ENCODE assay signal across 1 cellular context in the genomic region with DNA sequence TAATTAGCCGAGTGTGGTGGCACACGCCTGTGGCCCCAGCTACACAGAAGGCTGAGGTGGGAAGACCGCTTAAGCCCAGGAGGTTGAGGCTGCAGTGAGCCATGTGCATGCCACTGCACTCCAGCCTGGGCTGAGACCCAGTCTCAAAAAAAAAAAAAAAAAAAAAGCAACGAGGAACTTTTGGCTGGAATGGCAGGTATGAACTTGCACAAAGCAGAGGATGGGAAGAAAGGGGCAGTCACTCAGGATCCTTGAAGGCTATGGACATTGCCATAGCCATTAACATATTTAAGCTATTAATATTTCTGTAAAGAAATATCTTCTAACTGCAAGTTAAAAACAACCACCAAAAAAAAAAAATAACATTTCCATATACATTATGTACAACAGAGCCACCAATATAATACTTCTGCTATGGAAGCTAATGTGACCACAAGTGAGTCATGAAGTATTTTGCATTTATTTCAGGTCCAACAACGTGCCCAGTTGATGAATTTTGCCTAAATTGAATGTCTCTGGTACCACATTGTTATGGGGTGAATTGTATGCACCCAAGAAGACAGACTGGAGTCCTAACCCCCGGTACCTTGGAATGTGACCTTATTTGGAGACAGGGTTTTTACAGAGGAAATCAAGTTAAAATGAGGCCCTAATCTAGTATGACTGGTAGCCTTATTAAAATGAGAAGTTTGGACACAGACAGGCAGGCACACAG.
TF ChIP-seq lines count a peak whose summit lies in the region.

No MANE protein-coding gene starts in this region.

TF ChIP-seq in HepG2, 621 proteins besides CTCF, POLR2A, EP300 and RAD21 (continued from another document):
- TF ChIP-seq, protein P1, sequence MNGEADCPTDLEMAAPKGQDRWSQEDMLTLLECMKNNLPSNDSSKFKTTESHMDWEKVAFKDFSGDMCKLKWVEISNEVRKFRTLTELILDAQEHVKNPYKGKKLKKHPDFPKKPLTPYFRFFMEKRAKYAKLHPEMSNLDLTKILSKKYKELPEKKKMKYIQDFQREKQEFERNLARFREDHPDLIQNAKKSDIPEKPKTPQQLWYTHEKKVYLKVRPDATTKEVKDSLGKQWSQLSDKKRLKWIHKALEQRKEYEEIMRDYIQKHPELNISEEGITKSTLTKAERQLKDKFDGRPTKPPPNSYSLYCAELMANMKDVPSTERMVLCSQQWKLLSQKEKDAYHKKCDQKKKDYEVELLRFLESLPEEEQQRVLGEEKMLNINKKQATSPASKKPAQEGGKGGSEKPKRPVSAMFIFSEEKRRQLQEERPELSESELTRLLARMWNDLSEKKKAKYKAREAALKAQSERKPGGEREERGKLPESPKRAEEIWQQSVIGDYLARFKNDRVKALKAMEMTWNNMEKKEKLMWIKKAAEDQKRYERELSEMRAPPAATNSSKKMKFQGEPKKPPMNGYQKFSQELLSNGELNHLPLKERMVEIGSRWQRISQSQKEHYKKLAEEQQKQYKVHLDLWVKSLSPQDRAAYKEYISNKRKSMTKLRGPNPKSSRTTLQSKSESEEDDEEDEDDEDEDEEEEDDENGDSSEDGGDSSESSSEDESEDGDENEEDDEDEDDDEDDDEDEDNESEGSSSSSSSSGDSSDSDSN (CRISPR knock-in tag; IDR thresholded peaks at IDR 0.05), result no peak
- TF ChIP-seq ZNF563 (CRISPR knock-in tag; IDR thresholded peaks at IDR 0.05) (no peak), ZNF570 (CRISPR knock-in tag; IDR thresholded peaks at IDR 0.05; ENCODE audit: borderline replicate concordance) (no peak), CBX5 (CRISPR knock-in tag; IDR thresholded peaks at IDR 0.05; ENCODE audit: borderline replicate concordance) (no peak)
